ENCODE assay signal across 19 cellular contexts in the genomic region with DNA sequence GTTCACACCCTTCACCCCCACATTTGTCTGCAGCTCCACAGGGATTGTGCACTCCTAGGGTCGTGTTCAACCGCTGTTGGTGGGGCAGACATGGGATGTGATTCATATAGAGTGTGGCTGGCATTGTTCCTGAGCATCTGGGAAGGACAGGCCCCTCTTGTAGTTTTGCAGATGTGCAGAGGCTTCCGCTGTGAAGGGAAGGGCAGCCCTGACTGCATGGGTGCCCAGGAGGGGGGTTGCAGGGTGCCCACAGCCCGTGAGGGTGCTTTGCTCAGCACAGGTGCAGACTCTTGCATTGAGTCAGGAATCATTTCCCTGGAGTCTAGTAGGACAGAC. TPM values are rescaled to one million over a fixed set of nuclear protein-coding genes. Genes with fewer than 3 reads are reported as not detected.
"Had no signal": no experiment of that assay in that cellular context is flagged by ENCODE, and none has a peak within 500 bp of the region (broad histone marks: within the 10 kb centered on the region; RNA-seq: fewer than 3 reads in every experiment).

No MANE protein-coding gene starts in this region.

- DNase-seq: dermis blood vessel endothelial cell; foreskin melanocyte; heart left ventricle; hippocampal formation; kidney glomerular epithelial cell; mesendoderm; naive B cell; stimulated activated CD4-positive, alpha-beta T cell treated with anti-CD3 and anti-CD28 coated beads, Interleukin-15, amount 100 ng/mL, for 24 hours; stimulated activated CD4-positive, alpha-beta T cell treated with anti-CD3 and anti-CD28 coated beads, Interleukin-1b, Interleukin-23, amount 100 ng/mL, for 48 hours; stimulated activated CD4-positive, alpha-beta T cell treated with anti-CD3 and anti-CD28 coated beads, Interleukin-4, amount 100 ng/mL, for 24 hours; stimulated activated naive B cell treated with anti-CD40 and anti-IgM and Interleukin-4, amounts not matched to agents 10 μg/mL and 1 μg/mL and 100 μg/mL, for 72 hours; stimulated activated naive CD8-positive, alpha-beta T cell treated with anti-CD3 and anti-CD28 coated beads, Interleukin-15, amount 100 ng/mL, for 72 hours; testis had no signal

- H3K4me3 Mint-ChIP-seq: naive B cell; nephron; stimulated activated naive B cell treated with anti-CD40 and anti-IgM and Interleukin-4, amounts not matched to agents 10 μg/mL and 1 μg/mL and 100 μg/mL, for 72 hours; stimulated activated naive CD8-positive, alpha-beta T cell treated with anti-CD3 and anti-CD28 coated beads, Interleukin-15, amount 100 ng/mL, for 72 hours had no signal

- H3K4me1 Mint-ChIP-seq: stimulated activated naive B cell treated with anti-CD40 and anti-IgM and Interleukin-4, amounts not matched to agents 10 μg/mL and 1 μg/mL and 100 μg/mL, for 72 hours; stimulated activated naive CD8-positive, alpha-beta T cell treated with anti-CD3 and anti-CD28 coated beads, Interleukin-15, amount 100 ng/mL, for 72 hours had no signal

- H3K9me3 Mint-ChIP-seq: naive B cell; nephron; stimulated activated naive B cell treated with anti-CD40 and anti-IgM and Interleukin-4, amounts not matched to agents 10 μg/mL and 1 μg/mL and 100 μg/mL, for 72 hours; stimulated activated naive CD8-positive, alpha-beta T cell treated with anti-CD3 and anti-CD28 coated beads, Interleukin-15, amount 100 ng/mL, for 72 hours had no signal

- H3K27ac Mint-ChIP-seq: nephron; stimulated activated naive B cell treated with anti-CD40 and anti-IgM and Interleukin-4, amounts not matched to agents 10 μg/mL and 1 μg/mL and 100 μg/mL, for 72 hours; stimulated activated naive CD8-positive, alpha-beta T cell treated with anti-CD3 and anti-CD28 coated beads, Interleukin-15, amount 100 ng/mL, for 72 hours had no signal

- H3K36me3 Mint-ChIP-seq: naive B cell; stimulated activated naive B cell treated with anti-CD40 and anti-IgM and Interleukin-4, amounts not matched to agents 10 μg/mL and 1 μg/mL and 100 μg/mL, for 72 hours had no signal

- H3K4me3 ChIP-seq: heart left ventricle, right atrium auricular region, testis, tibial nerve had no signal

RNA-seq across cellular contexts. Expression of a gene that starts 30.2 kb away (rescaled TPM):
- total RNA-seq: glomerular endothelial cell, liver, lung microvascular endothelial cell, right atrium auricular region had no signal
